In genomic region chr1:40985875-40986274, GRCh38 we compare ENCODE assay signal across 17 cellular contexts. TPM values are rescaled to one million over a fixed set of nuclear protein-coding genes. Genes with fewer than 3 reads are reported as not detected.
DNase-seq lines count a peak whose midpoint lies in the region; ATAC-seq, FAIRE-seq and TF ChIP-seq lines count a peak whose summit lies in the region.
"Had no signal": no experiment of that assay in that cellular context is flagged by ENCODE, and none has a peak within 500 bp of the region (broad histone marks: within the 10 kb centered on the region; RNA-seq: fewer than 3 reads in every experiment).

No MANE protein-coding gene starts in this region.

- no peaks in the 10 kb centered on the region for H3K27me3 Mint-ChIP-seq in Calu3 (ENCODE audit: unreplicated experiment)
- no peaks in the 10 kb centered on the region for H3K27me3 Mint-ChIP-seq in CD8-positive, alpha-beta T cell (ENCODE audit: low read depth)
- H3K27me3 Mint-ChIP-seq: B cell, T-helper 17 cell had no signal

- DNase-seq in A549 (ENCODE audit: low read depth in 1 of 2, low spot score in 1 of 2) = no peak
- no peak for DNase-seq in Calu3
- DNase-seq in caudate nucleus (lab: John Stamatoyannopoulos, UW) = peak in 1 of 61 donors; percentile 33
- DNase-seq in CD8-positive, alpha-beta T cell = no peak
- no peak for DNase-seq in left ventricle myocardium superior
- DNase-seq in right cardiac atrium = no peak
- DNase-seq: activated CD4-positive, CD25-positive, alpha-beta regulatory T cell; DMS153; foreskin fibroblast; NK-92 treated with Interleukin-12 subunit alpha and Interleukin-12 subunit beta, amount 100 ng/mL, for 24 hours; stimulated activated CD4-positive, alpha-beta T cell treated with anti-CD3 and anti-CD28 coated beads, Interleukin-12 subunit alpha, Interleukin-12 subunit beta, amount 100 ng/mL, for 4 hours; T-helper 17 cell had no signal

- no peak for TF ChIP-seq EP300 in A549 (IDR thresholded peaks at IDR 0.05)

- no peak for TF ChIP-seq POLR2A in A549 (IDR thresholded peaks at IDR 0.05; ENCODE audit: low read length)

- WGBS in A549 (ENCODE audit: missing lambda C conversion rate) = 66% methylated on average over 3 of the region's 3 CpGs
- WGBS in right cardiac atrium = 86% methylated on average over 3 of the region's 3 CpGs

- no peak overlapping the region for H3K4me3 Mint-ChIP-seq in Calu3 (ENCODE audit: low read depth, unreplicated experiment)
- H3K4me3 Mint-ChIP-seq in CD8-positive, alpha-beta T cell = no peak overlapping the region
- H3K4me3 Mint-ChIP-seq: B cell, T-helper 17 cell had no signal

- POLR2A ChIA-PET in A549 (lab: Yijun Ruan, JAX) = interaction anchor here (1.1 to 1.9 kb wide), 2 partner anchors 18 to 124 kb away, joined by 3 to 7 read pairs; partner anchors contain the start of gene CITED4
- POLR2A ChIA-PET in CD8-positive, alpha-beta T cell (lab: Charles Lee) = no interaction called here

- no peak overlapping the region for H3K9ac ChIP-seq in parathyroid adenoma
- H3K9ac ChIP-seq: KMS-11 had no signal

- no peaks in the 10 kb centered on the region for H3K9me3 Mint-ChIP-seq in Calu3 (ENCODE audit: low read depth, unreplicated experiment)
- H3K9me3 Mint-ChIP-seq in CD8-positive, alpha-beta T cell = no peaks in the 10 kb centered on the region

- no peaks in the 10 kb centered on the region for H3K79me2 ChIP-seq in parathyroid adenoma

- intact Hi-C loops in Calu3 (cut with micrococcal nuclease; ENCODE audit: unreplicated experiment) = loop anchor here (10.0 kb wide), 1 partner anchor 451 kb away; the partner anchor contains the start of gene ZNF684
- intact Hi-C loops in CD8-positive, alpha-beta T cell (cut with DNase I, micrococcal nuclease) = no loop called here
- intact Hi-C loops in left ventricle myocardium superior (cut with micrococcal nuclease) = no loop called here
- intact Hi-C loops in right cardiac atrium (cut with DNase I) = no loop called here

- H3K36me3 Mint-ChIP-seq in Calu3 (ENCODE audit: insufficient read depth, unreplicated experiment) = peaks cover 54% of the 10 kb centered on the region
- peaks cover 76% of the 10 kb centered on the region for H3K36me3 Mint-ChIP-seq in CD8-positive, alpha-beta T cell

- peak overlapping the region; percentile 46 for H3K27ac Mint-ChIP-seq in Calu3 (ENCODE audit: unreplicated experiment)
- no peak overlapping the region for H3K27ac Mint-ChIP-seq in CD8-positive, alpha-beta T cell
- H3K27ac Mint-ChIP-seq: B cell, T-helper 17 cell had no signal

- peak overlapping the region; percentile 19; the same call in 2 of the 3 replicates for H3K4me3 ChIP-seq in A549
- no peak overlapping the region for H3K4me3 ChIP-seq in parathyroid adenoma (ENCODE audit: low read depth, low read length)
- no peak overlapping the region for H3K4me3 ChIP-seq in CD8-positive, alpha-beta T cell (ENCODE audit: low read depth, low read length)
- no peak overlapping the region for H3K4me3 ChIP-seq in right cardiac atrium (ENCODE audit: low read length)

- TF ChIP-seq RAD21 in A549 (conservative IDR thresholded peaks at IDR 0.05 in 1 of 2, IDR thresholded peaks at IDR 0.05 in 1 of 2) = no peak

- no peak for ATAC-seq in A549
- no peak for ATAC-seq in CD8-positive, alpha-beta T cell
- ATAC-seq in left ventricle myocardium superior = no peak
- no peak for ATAC-seq in right cardiac atrium
- ATAC-seq: T-helper 17 cell had no signal

- H3K4me1 ChIP-seq in A549 = peaks cover 83% of the 10 kb centered on the region
- H3K4me1 ChIP-seq in parathyroid adenoma = peaks cover 12% of the 10 kb centered on the region
- peaks cover 6% of the 10 kb centered on the region for H3K4me1 ChIP-seq in CD8-positive, alpha-beta T cell (ENCODE audit: insufficient read depth, low read length)
- peaks cover 12% of the 10 kb centered on the region for H3K4me1 ChIP-seq in right cardiac atrium (ENCODE audit: control insufficient read depth, insufficient read depth, low read length)

- H3K4me1 Mint-ChIP-seq in Calu3 (ENCODE audit: low read depth, unreplicated experiment) = peaks cover 26% of the 10 kb centered on the region
- H3K4me1 Mint-ChIP-seq in CD8-positive, alpha-beta T cell (ENCODE audit: low read depth) = peaks cover 25% of the 10 kb centered on the region

- CTCF ChIA-PET in A549 (lab: Yijun Ruan, JAX) = interaction anchor here (0.7 to 2.5 kb wide), 2 partner anchors 9 to 17 kb away, joined by 5 to 12 read pairs; no protein-coding TSS in a partner anchor
- CTCF ChIA-PET in Calu3 (lab: Charles Lee) = no interaction called here
- CTCF ChIA-PET in CD8-positive, alpha-beta T cell (lab: Charles Lee) = interaction anchor here (3.9 kb wide), 1 partner anchor 17 kb away, joined by 17 read pairs; no protein-coding TSS in a partner anchor

- H3K27me3 ChIP-seq in parathyroid adenoma (ENCODE audit: control insufficient read depth, insufficient read depth, low read length) = no peaks in the 10 kb centered on the region
- no peaks in the 10 kb centered on the region for H3K27me3 ChIP-seq in CD8-positive, alpha-beta T cell (ENCODE audit: insufficient read depth, low read length)
- H3K27me3 ChIP-seq in right cardiac atrium (ENCODE audit: control insufficient read depth, insufficient read depth) = no peaks in the 10 kb centered on the region

- peak overlapping the region; percentile 93 for H3K4me2 ChIP-seq in A549
- H3K4me2 ChIP-seq in parathyroid adenoma (ENCODE audit: low read length) = peak overlapping the region; percentile 13
- H3K4me2 ChIP-seq: KMS-11 had no signal

- peak overlapping the region in 1 of 2 experiments; percentile 62; a peak in 3 of 6 replicates for H3K27ac ChIP-seq in A549
- peak overlapping the region; percentile 8 for H3K27ac ChIP-seq in caudate nucleus (ENCODE audit: low read depth, low read length)
- no peak overlapping the region for H3K27ac ChIP-seq in parathyroid adenoma
- no peak overlapping the region for H3K27ac ChIP-seq in CD8-positive, alpha-beta T cell (ENCODE audit: low read depth, low read length)
- H3K27ac ChIP-seq in right cardiac atrium (ENCODE audit: low read length) = no peak overlapping the region
- H3K27ac ChIP-seq: KMS-11 had no signal

- no peaks in the 10 kb centered on the region for H3K36me3 ChIP-seq in parathyroid adenoma (ENCODE audit: control insufficient read depth, insufficient read depth, low read length)
- peaks cover 60% of the 10 kb centered on the region for H3K36me3 ChIP-seq in CD8-positive, alpha-beta T cell (ENCODE audit: insufficient read depth, low read length)

- TF ChIP-seq CTCF in A549 (IDR thresholded peaks at IDR 0.05) = no peak
- no peak for TF ChIP-seq CTCF in Calu3 (IDR thresholded peaks at IDR 0.05; ENCODE audit: unreplicated experiment)
- no peak for TF ChIP-seq CTCF in parathyroid adenoma (IDR thresholded peaks at IDR 0.05)
- TF ChIP-seq CTCF in CD8-positive, alpha-beta T cell (IDR thresholded peaks at IDR 0.05) = no peak

- H3K9me3 ChIP-seq in A549 = no peaks in the 10 kb centered on the region
- no peaks in the 10 kb centered on the region for H3K9me3 ChIP-seq in parathyroid adenoma (ENCODE audit: control insufficient read depth, low read length)
- H3K9me3 ChIP-seq in CD8-positive, alpha-beta T cell (ENCODE audit: low read length) = no peaks in the 10 kb centered on the region
- H3K9me3 ChIP-seq in right cardiac atrium (ENCODE audit: control insufficient read depth, low read length) = no peaks in the 10 kb centered on the region

- FAIRE-seq in A549 (lab: Jason Lieb, UNC) = no peak
- FAIRE-seq: endometrium, H54 had no signal

- no peak overlapping the region for H2AFZ ChIP-seq in parathyroid adenoma

- BruUV-seq in Calu3 (replicated peaks; lab: Mats Ljungman, UMichigan) = no TSS peak

TF ChIP-seq in A549, 52 proteins besides CTCF, POLR2A, EP300 and RAD21 (continues in another document):
- TF ChIP-seq RARB (CRISPR knock-in tag; IDR thresholded peaks at IDR 0.05) = no peak
- no peak for TF ChIP-seq RCOR1 (IDR thresholded peaks at IDR 0.05; ENCODE audit: low read depth, low read length)
- no peak for TF ChIP-seq KDM5A (IDR thresholded peaks at IDR 0.05)
- TF ChIP-seq USF2 (IDR thresholded peaks at IDR 0.05) = no peak
- no peak for TF ChIP-seq BHLHE40 (IDR thresholded peaks at IDR 0.05; ENCODE audit: low read depth, low read length)
- TF ChIP-seq PBX3 (IDR thresholded peaks at IDR 0.05) = no peak

RNA-seq across cellular contexts. Expression of gene CTPS1, which starts 6.4 kb away (rescaled TPM):
- polyA plus RNA-seq in A549 (2011; rRNA removed) = 145 and 181 TPM in 2 replicates
- 75.4 and 77.9 TPM in 2 replicates for polyA plus RNA-seq in A549 (2012; cell fraction: cytosol; rRNA removed)
- polyA plus RNA-seq in A549 (2012; cell fraction: nucleus; rRNA removed) = 113 and 172 TPM in 2 replicates
- polyA plus RNA-seq in A549 (2017; fragmentation: RNase III; extraction: RNeasy Plus Mini Kit Qiagen cat#74134 plus additional on column Dnase treatment) = 159 to 169 TPM (median 159 TPM) in 3 replicates
- polyA minus RNA-seq in A549 (2011; rRNA and poly(A)+ RNA removed) = 206 and 264 TPM in 2 replicates
- 73.2 and 85.9 TPM in 2 replicates for total RNA-seq in Calu3 (2022)
- total RNA-seq in CD8-positive, alpha-beta T cell = 10 to 100 TPM; 68.5 to 69.0 TPM
- 6.7 TPM for total RNA-seq in left ventricle myocardium superior
- total RNA-seq in right cardiac atrium = 10 to 100 TPM; 11.5 to 15.6 (median 14.0) TPM
- 7.3 TPM for polyA plus RNA-seq in right cardiac atrium

RNA-seq across cellular contexts. Expression of gene SLFNL1, which starts 35.6 kb away (rescaled TPM):
- polyA plus RNA-seq in A549 (2011; rRNA removed) = 0.01 and 0.07 TPM in 2 replicates
- 0.03 and 0.05 TPM in 2 replicates for polyA plus RNA-seq in A549 (2012; cell fraction: cytosol; rRNA removed)
- 0.28 and 0.30 TPM in 2 replicates for polyA plus RNA-seq in A549 (2012; cell fraction: nucleus; rRNA removed)
- polyA plus RNA-seq in A549 (2017; fragmentation: RNase III; extraction: RNeasy Plus Mini Kit Qiagen cat#74134 plus additional on column Dnase treatment) = 0.03 to 0.05 TPM (median 0.04 TPM) in 3 replicates
- polyA minus RNA-seq in A549 (2011; rRNA and poly(A)+ RNA removed) = 0.08 and 0.34 TPM in 2 replicates
- total RNA-seq in Calu3 (2022) = 0.52 and 0.83 TPM in 2 replicates
- total RNA-seq in CD8-positive, alpha-beta T cell = under 1 TPM; 0.14 to 0.16 TPM
- 0.37 TPM for total RNA-seq in left ventricle myocardium superior
- under 1 TPM; 0.28 to 0.53 (median 0.30) TPM for total RNA-seq in right cardiac atrium
- polyA plus RNA-seq in right cardiac atrium = 0.16 TPM
